21 cellular contexts compared by ENCODE assay signal in the genomic region with DNA sequence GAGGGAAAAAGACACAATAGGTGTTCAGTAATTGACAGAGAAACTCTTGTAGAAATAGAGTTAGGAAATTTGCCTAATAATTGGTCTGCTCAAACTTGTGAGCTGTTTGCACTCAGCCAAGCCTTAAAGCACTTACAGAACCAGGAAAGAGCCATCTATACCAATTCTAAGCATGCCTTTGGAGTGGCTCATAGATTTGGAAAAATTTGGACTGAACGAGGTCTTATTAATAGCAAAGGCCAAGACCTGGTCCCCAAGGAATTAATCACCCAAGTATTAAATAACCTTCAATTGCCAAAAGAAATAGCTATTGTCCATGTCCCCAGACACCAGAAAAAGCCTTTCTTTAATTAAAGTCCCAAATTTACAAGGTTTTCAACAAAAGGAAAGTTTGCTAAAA.
"Had no signal": no experiment of that assay in that cellular context is flagged by ENCODE, and none has a peak within 500 bp of the region (broad histone marks: within the 10 kb centered on the region; RNA-seq: fewer than 3 reads in every experiment).

No MANE protein-coding gene starts in this region.

- DNase-seq: cortex of kidney; dorsolateral prefrontal cortex; effector CD8-positive, alpha-beta T cell; foreskin melanocyte; heart left ventricle; hippocampal formation; left colon; left ventricle myocardium superior; mesenchymal stem cell; midbrain; naive B cell; stimulated activated CD4-positive, alpha-beta T cell treated with anti-CD3 and anti-CD28 coated beads, Interleukin-2, amount 100 ng/mL, for 24 hours; stimulated activated CD4-positive, alpha-beta T cell treated with anti-CD3 and anti-CD28 coated beads, Interleukin-4, amount 100 ng/mL, for 4 hours; stimulated activated naive B cell treated with anti-CD40 and anti-IgM and Interleukin-4, amounts not matched to agents 10 μg/mL and 1 μg/mL and 100 μg/mL, for 72 hours; stimulated activated naive CD8-positive, alpha-beta T cell treated with anti-CD3 and anti-CD28 coated beads, Interleukin-15, amount 100 ng/mL, for 72 hours; substantia nigra had no signal

- ATAC-seq: heart left ventricle; left colon; left ventricle myocardium superior; sciatic nerve; stimulated activated naive B cell treated with anti-CD40 and anti-IgM and Interleukin-4, amounts not matched to agents 10 μg/mL and 1 μg/mL and 100 μg/mL, for 72 hours; stimulated activated naive CD8-positive, alpha-beta T cell treated with anti-CD3 and anti-CD28 coated beads, Interleukin-15, amount 100 ng/mL, for 72 hours had no signal

- H3K27ac ChIP-seq: dorsolateral prefrontal cortex, heart left ventricle, parathyroid adenoma, skin epidermis had no signal

- H3K4me3 ChIP-seq: dorsolateral prefrontal cortex, heart left ventricle, lung, skin epidermis, thoracic aorta had no signal

- H3K36me3 ChIP-seq: thoracic aorta had no signal

- H3K27me3 ChIP-seq: dorsolateral prefrontal cortex, heart left ventricle had no signal
